ENCODE assay signal across 8 cellular contexts in the genomic region with DNA sequence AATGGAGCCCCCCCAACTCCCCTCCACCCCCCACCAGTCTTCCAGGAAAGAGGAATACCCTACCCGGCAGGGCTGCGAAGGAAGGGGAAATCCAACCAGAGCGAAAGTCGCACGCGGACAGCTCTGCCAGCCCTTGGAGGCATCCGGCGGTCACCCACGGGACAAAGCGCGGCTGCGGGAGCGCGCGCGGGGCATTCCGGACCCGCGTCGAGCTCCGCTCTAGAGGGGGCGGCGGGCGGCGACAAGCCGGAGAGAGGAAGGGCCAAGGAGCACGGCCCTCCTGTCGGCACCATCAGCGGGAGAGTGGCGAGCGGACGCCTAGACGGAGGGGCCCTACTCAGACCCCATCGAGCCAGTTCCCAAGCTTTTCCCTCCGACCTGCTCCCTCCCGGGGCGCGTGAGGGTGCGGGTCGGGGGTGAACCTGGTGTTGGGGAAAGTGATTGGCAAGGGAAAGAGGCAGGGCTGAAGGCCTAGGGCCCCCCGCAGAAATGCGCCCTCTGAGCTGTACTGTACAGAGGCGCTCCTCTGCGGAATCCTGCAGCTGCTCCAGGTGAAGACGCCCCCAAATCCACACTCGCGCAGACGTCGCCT. TPM values are rescaled to one million over a fixed set of nuclear protein-coding genes. Genes with fewer than 3 reads are reported as not detected.
DNase-seq lines count a peak whose midpoint lies in the region; ATAC-seq and TF ChIP-seq lines count a peak whose summit lies in the region.

No MANE protein-coding gene starts in this region.

- no peaks in the 10 kb centered on the region for H3K9me3 Mint-ChIP-seq in activated B cell treated with CpG ODN at 0.5 μM for 24 hours

- H3K4me3 Mint-ChIP-seq in activated B cell treated with CpG ODN at 0.5 μM for 24 hours, result peak overlapping the region; percentile 82

- H3K27ac Mint-ChIP-seq in activated B cell treated with CpG ODN at 0.5 μM for 24 hours, result peak overlapping the region; percentile 24

- peaks cover 0 to 52% (median 5%) of the 10 kb centered on the region in 3 donors for H3K4me1 ChIP-seq in gastroesophageal sphincter
- H3K4me1 ChIP-seq in psoas muscle, result peaks cover 15% of the 10 kb centered on the region

- TF ChIP-seq EP300 in gastroesophageal sphincter (IDR thresholded peaks at IDR 0.05), result no peak

- no peaks in the 10 kb centered on the region for H3K36me3 Mint-ChIP-seq in activated B cell treated with CpG ODN at 0.5 μM for 24 hours (ENCODE audit: low read depth)

- H3K36me3 ChIP-seq in gastroesophageal sphincter (no peaks in the 10 kb centered on the region), psoas muscle (ENCODE audit: insufficient read depth in 1 of 2, low read depth in 1 of 2) (no peaks in the 10 kb centered on the region)

- intact Hi-C loops in activated B cell treated with CpG ODN at 0.5 μM for 24 hours (cut with micrococcal nuclease), result loop anchor here (1.0 to 5.0 kb wide), 4 partner anchors 9 to 36 kb away; no protein-coding TSS in a partner anchor
- intact Hi-C loops in psoas muscle (cut with DNase I), result no loop called here
- intact Hi-C loops in head of caudate nucleus (cut with DNase I), result no loop called here

- TF ChIP-seq POLR2A in gastroesophageal sphincter (IDR thresholded peaks at IDR 0.05), result no peak

- no peaks in the 10 kb centered on the region for H3K9me3 ChIP-seq in gastroesophageal sphincter
- H3K9me3 ChIP-seq in psoas muscle, result no peaks in the 10 kb centered on the region

- H3K27me3 Mint-ChIP-seq in activated B cell treated with CpG ODN at 0.5 μM for 24 hours, result peaks cover 17% of the 10 kb centered on the region

- TF ChIP-seq CTCF in activated B cell treated with CpG ODN at 0.5 μM for 24 hours (IDR thresholded peaks at IDR 0.05) (no peak), gastroesophageal sphincter (IDR thresholded peaks at IDR 0.05) (no peak), psoas muscle (IDR thresholded peaks at IDR 0.05) (no peak)

- CTCF ChIA-PET in activated B cell treated with CpG ODN at 0.5 μM for 24 hours (lab: Charles Lee), result interaction anchor here (1.1 to 2.6 kb wide), 5 partner anchors 16 to 497 kb away, joined by 5 to 15 read pairs (median 6); no protein-coding TSS in a partner anchor

- DNase-seq in activated B cell treated with CpG ODN at 0.5 μM for 24 hours (no peak), psoas muscle (peak in 1 of 2 donors; percentile 53), head of caudate nucleus (no peak), NCI-H2081 treated with DMSO at 0.1 percent for 48 hours (lab: John Stamatoyannopoulos, UW) (no peak), NCI-H1092 treated with DMSO at 0.1 percent for 48 hours (lab: John Stamatoyannopoulos, UW) (no peak)

- peaks cover 33% of the 10 kb centered on the region for H3K4me1 Mint-ChIP-seq in activated B cell treated with CpG ODN at 0.5 μM for 24 hours

- H3K4me3 ChIP-seq in gastroesophageal sphincter, result peak overlapping the region; percentile 37 to 75
- peak overlapping the region; percentile 73 for H3K4me3 ChIP-seq in psoas muscle

- H3K27me3 ChIP-seq in gastroesophageal sphincter (peaks cover 42% of the 10 kb centered on the region), psoas muscle (ENCODE audit: insufficient read depth in 3 of 3, low read length in 2 of 3) (peaks cover 0 to 26% (median 10%) of the 10 kb centered on the region in 3 donors)

- H3K27ac ChIP-seq in gastroesophageal sphincter (peak overlapping the region in 3 of 4 donors; percentile 13 to 61 (median 24)), psoas muscle (peak overlapping the region; percentile 50)

- POLR2A ChIA-PET in activated B cell treated with CpG ODN at 0.5 μM for 24 hours (lab: Charles Lee), result interaction anchor here (0.6 to 2.4 kb wide), 15 partner anchors 10 to 697 kb away, joined by 3 to 10 read pairs (median 6); no protein-coding TSS in a partner anchor

- WGBS in gastroesophageal sphincter (ENCODE audit: low coverage in 1 of 2), 2 donors, result 4 to 40% methylated on average over 1 to 18 of the region's 49 CpGs
- 3 to 6% (median 4%) methylated on average over 37 to 49 of the region's 49 CpGs for WGBS in psoas muscle, 3 donors

- ATAC-seq in GM18511 (IDR thresholded peaks at IDR 0.05; ENCODE audit: unreplicated experiment) (peak; percentile 29), HG02678 (IDR thresholded peaks at IDR 0.05; ENCODE audit: unreplicated experiment) (peak; percentile 15), activated B cell treated with CpG ODN at 0.5 μM for 24 hours (ENCODE audit: low read depth) (peak; percentile 51), gastroesophageal sphincter (no peak), psoas muscle (peak; percentile 3 to 23 (median 7))

RNA-seq across cellular contexts. Expression of gene RASSF5, which starts 0.4 kb away (rescaled TPM):
- 114 and 116 TPM in 2 replicates for total RNA-seq in activated B cell treated with CpG ODN at 0.5 μM for 24 hours
- 10 to 100 TPM in 2 of 4 donors, 1 to 10 TPM in 2; 6.2 to 23.3 (median 8.5) TPM for total RNA-seq in gastroesophageal sphincter
- total RNA-seq in psoas muscle, result 10 to 100 TPM in 1 of 4 donors, 1 to 10 TPM in 3; 1.5 to 14.6 (median 5.1) TPM
- 1 to 10 TPM; 1.1 to 2.8 (median 1.5) TPM for polyA plus RNA-seq in psoas muscle

RNA-seq across cellular contexts. Expression of gene IKBKE, which starts 36.6 kb away (rescaled TPM):
- total RNA-seq in activated B cell treated with CpG ODN at 0.5 μM for 24 hours (52.9 and 56.3 TPM in 2 replicates), gastroesophageal sphincter (1 to 10 TPM; 2.2 to 3.9 (median 2.7) TPM), psoas muscle (under 1 TPM; 0.44 to 0.89 (median 0.58) TPM)
- under 1 TPM; 0.14 to 0.32 (median 0.27) TPM for polyA plus RNA-seq in psoas muscle

Comparison
In these comparisons a context has a peak if more than half of its experiments do, and no peak if none do; other contexts are left out.
1. RNA of gene IKBKE, which starts 36.6 kb away (total RNA-seq): 52.9 to 56.3 TPM in activated B cell treated with CpG ODN at 0.5 μM for 24 hours; 2.2 to 3.9 TPM in gastroesophageal sphincter and 0.44 to 0.89 TPM in psoas muscle; every median in the first group is over 10 times any median in the second.